ENCODE assay signal across 33 cellular contexts in genomic region chr10:43067391-43068135, GRCh38. TPM values are rescaled to one million over a fixed set of nuclear protein-coding genes. Genes with fewer than 3 reads are reported as not detected.
"Had no signal": no experiment of that assay in that cellular context is flagged by ENCODE, and none has a peak within 500 bp of the region (broad histone marks: within the 10 kb centered on the region; RNA-seq: fewer than 3 reads in every experiment).

No MANE protein-coding gene starts in this region.

- H3K27me3 Mint-ChIP-seq: activated B cell treated with CpG ODN at 0.5 μM for 24 hours; activated CD4-positive, alpha-beta memory T cell treated with anti-CD3 and anti-CD28 coated beads, Interleukin-2, amount 10 ng/mL, durations not matched to agents 7 days and 5 days; activated CD8-positive, alpha-beta memory T cell treated with anti-CD3 and anti-CD28 coated beads, Interleukin-2, amount 10 ng/mL, durations not matched to agents 7 days and 5 days; activated naive CD8-positive, alpha-beta T cell; activated naive CD8-positive, alpha-beta T cell treated with anti-CD3 and anti-CD28 coated beads, Interleukin-2, amount 50 U/mL, for 24 hours had no signal

- H3K4me1 Mint-ChIP-seq: activated B cell treated with CpG ODN at 0.5 μM for 24 hours; activated CD4-positive, alpha-beta memory T cell treated with anti-CD3 and anti-CD28 coated beads, Interleukin-2, amount 10 ng/mL, durations not matched to agents 7 days and 5 days; activated CD8-positive, alpha-beta memory T cell treated with anti-CD3 and anti-CD28 coated beads, Interleukin-2, amount 10 ng/mL, durations not matched to agents 7 days and 5 days; activated naive CD4-positive, alpha-beta T cell treated with anti-CD3 and anti-CD28 coated beads, Interleukin-2, amount 10 ng/mL, durations not matched to agents 7 days and 5 days; activated naive CD8-positive, alpha-beta T cell treated with anti-CD3 and anti-CD28 coated beads, Interleukin-2, amount 50 U/mL, for 24 hours had no signal

- H3K36me3 Mint-ChIP-seq: activated CD8-positive, alpha-beta memory T cell treated with anti-CD3 and anti-CD28 coated beads, Interleukin-2, amount 10 ng/mL, durations not matched to agents 7 days and 5 days; activated naive CD4-positive, alpha-beta T cell treated with anti-CD3 and anti-CD28 coated beads, Interleukin-2, amount 10 ng/mL, durations not matched to agents 7 days and 5 days; activated naive CD8-positive, alpha-beta T cell had no signal

- H3K27me3 ChIP-seq: brain microvascular endothelial cell had no signal

- H3K27ac ChIP-seq: brain microvascular endothelial cell, VCaP had no signal

- H3K36me3 ChIP-seq: brain microvascular endothelial cell had no signal

- H3K27ac Mint-ChIP-seq: activated B cell treated with CpG ODN at 0.5 μM for 24 hours; activated CD4-positive, alpha-beta memory T cell treated with anti-CD3 and anti-CD28 coated beads, Interleukin-2, amount 10 ng/mL, durations not matched to agents 7 days and 5 days; activated CD8-positive, alpha-beta memory T cell treated with anti-CD3 and anti-CD28 coated beads, Interleukin-2, amount 10 ng/mL, durations not matched to agents 7 days and 5 days; activated naive CD4-positive, alpha-beta T cell treated with anti-CD3 and anti-CD28 coated beads, Interleukin-2, amount 10 ng/mL, durations not matched to agents 7 days and 5 days; activated naive CD8-positive, alpha-beta T cell; activated naive CD8-positive, alpha-beta T cell treated with anti-CD3 and anti-CD28 coated beads, Interleukin-2, amount 50 U/mL, for 24 hours had no signal

- H3K9me3 Mint-ChIP-seq: activated B cell treated with CpG ODN at 0.5 μM for 24 hours; activated CD4-positive, alpha-beta memory T cell treated with anti-CD3 and anti-CD28 coated beads, Interleukin-2, amount 10 ng/mL, durations not matched to agents 7 days and 5 days; activated naive CD4-positive, alpha-beta T cell treated with anti-CD3 and anti-CD28 coated beads, Interleukin-2, amount 10 ng/mL, durations not matched to agents 7 days and 5 days; activated naive CD8-positive, alpha-beta T cell treated with anti-CD3 and anti-CD28 coated beads, Interleukin-2, amount 50 U/mL, for 24 hours had no signal

- H3K4me3 Mint-ChIP-seq: activated B cell treated with CpG ODN at 0.5 μM for 24 hours; activated CD4-positive, alpha-beta memory T cell treated with anti-CD3 and anti-CD28 coated beads, Interleukin-2, amount 10 ng/mL, durations not matched to agents 7 days and 5 days; activated CD8-positive, alpha-beta memory T cell treated with anti-CD3 and anti-CD28 coated beads, Interleukin-2, amount 10 ng/mL, durations not matched to agents 7 days and 5 days; activated naive CD4-positive, alpha-beta T cell treated with anti-CD3 and anti-CD28 coated beads, Interleukin-2, amount 10 ng/mL, durations not matched to agents 7 days and 5 days; activated naive CD8-positive, alpha-beta T cell; activated naive CD8-positive, alpha-beta T cell treated with anti-CD3 and anti-CD28 coated beads, Interleukin-2, amount 50 U/mL, for 24 hours had no signal

- DNase-seq: activated B cell treated with CpG ODN at 0.5 μM for 24 hours; activated CD4-positive, alpha-beta memory T cell treated with anti-CD3 and anti-CD28 coated beads, Interleukin-2, amount 10 ng/mL, durations not matched to agents 7 days and 5 days; activated CD4-positive, alpha-beta T cell treated with anti-CD3 and anti-CD28 coated beads for 4 hours; activated CD4-positive, CD25-positive, alpha-beta regulatory T cell treated with anti-CD3 and anti-CD28 coated beads, Interleukin-2, amount 50 U/mL, for 72 hours; activated CD8-positive, alpha-beta memory T cell treated with anti-CD3 and anti-CD28 coated beads for 24 hours; activated CD8-positive, alpha-beta memory T cell treated with anti-CD3 and anti-CD28 coated beads, Interleukin-2, amount 10 ng/mL, durations not matched to agents 7 days and 5 days; activated CD8-positive, alpha-beta memory T cell treated with anti-CD3 and anti-CD28 coated beads, Interleukin-2, amount 50 U/mL, for 48 hours; activated effector memory CD4-positive, alpha-beta T cell treated with Interleukin-2 at 50 U/mL for 16 hours; activated naive CD4-positive, alpha-beta T cell treated with anti-CD3 and anti-CD28 coated beads, Interleukin-2, amount 10 ng/mL, durations not matched to agents 7 days and 5 days; activated naive CD8-positive, alpha-beta T cell treated with anti-CD3 and anti-CD28 coated beads, Interleukin-2, amount 50 U/mL, for 24 hours; activated T-cell treated with anti-CD3 and anti-CD28 coated beads, Interleukin-2, amount 50 U/mL, for 48 hours; anterior cingulate cortex; brain microvascular endothelial cell; Karpas-422; KBM-7; NCI-H1048; NCI-H1105 treated with DMSO at 0.1 percent for 48 hours; NCI-H1436; NCI-H1694; NCI-H1930; NCI-H2081 treated with DMSO at 0.1 percent for 48 hours; NCI-H226; NCI-H446 treated with DMSO at 0.1 percent for 48 hours; NCI-H524; NCI-H69; SW 1271; T-helper 1 cell; T-helper 2 cell; T-helper 9 cell had no signal

- ATAC-seq: activated CD8-positive, alpha-beta memory T cell treated with anti-CD3 and anti-CD28 coated beads, Interleukin-2, amount 10 ng/mL, durations not matched to agents 7 days and 5 days; activated naive CD8-positive, alpha-beta T cell treated with anti-CD3 and anti-CD28 coated beads, Interleukin-2, amount 50 U/mL, for 24 hours; Panc1 had no signal

RNA-seq across cellular contexts. Expression of gene RET, which starts 9.3 kb away (rescaled TPM):
- total RNA-seq: activated B cell treated with CpG ODN at 0.5 μM for 24 hours, MCF 10A had no signal
